In the genomic region with DNA sequence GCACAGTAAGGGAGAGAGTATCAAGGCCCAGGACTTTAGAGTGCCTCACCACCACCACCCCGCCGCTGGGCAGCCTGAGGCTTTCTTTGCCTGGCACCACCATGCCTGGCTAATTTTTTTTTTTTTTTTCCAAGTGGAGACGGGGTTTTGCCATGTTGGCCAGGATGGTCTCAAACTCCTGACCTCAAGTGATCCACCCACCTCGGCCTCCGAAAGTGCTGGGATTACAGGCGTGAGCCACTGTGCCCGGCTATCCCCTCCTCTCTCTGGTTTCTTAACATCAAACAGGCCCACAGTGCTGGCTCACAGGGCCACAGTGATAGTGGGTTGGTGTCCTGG, we compare ENCODE assay signal across 6 cellular contexts. TPM values are rescaled to one million over a fixed set of nuclear protein-coding genes. Genes with fewer than 3 reads are reported as not detected.
DNase-seq lines count a peak whose midpoint lies in the region; ATAC-seq and TF ChIP-seq lines count a peak whose summit lies in the region.
"Not testable (repeated sequence)": the region's sequence is repeated elsewhere in the genome, so short reads cannot be mapped to it uniquely, and the experiment has no call there.

No MANE protein-coding gene starts in this region.

- peaks cover 89% of the 10 kb centered on the region for H3K4me1 ChIP-seq in CD4-positive, alpha-beta memory T cell (ENCODE audit: insufficient read depth, low read length)
- H3K4me1 ChIP-seq in adrenal gland (replicated peaks in 1 of 2): peaks cover 16 to 45% of the 10 kb centered on the region in 2 donors
- peaks cover 10 to 44% (median 38%) of the 10 kb centered on the region in 5 donors for H3K4me1 ChIP-seq in subcutaneous abdominal adipose tissue (ENCODE audit: control insufficient read depth in 5 of 5, insufficient read depth in 5 of 5, low read length in 5 of 5)

- not testable (repeated sequence) for H3K27me3 Mint-ChIP-seq in CD4-positive, alpha-beta memory T cell; naive B cell

- not testable (repeated sequence) for TF ChIP-seq POLR2A in adrenal gland (IDR thresholded peaks at IDR 0.05)

- POLR2A ChIA-PET in CD4-positive, alpha-beta memory T cell (lab: Charles Lee; ENCODE audit: partially characterized antibody): interaction anchor here (0.7 to 12.5 kb wide), 10 partner anchors 10 to 126 kb away, joined by 3 to 130 read pairs (median 5); a partner anchor contains a TSS
- POLR2A ChIA-PET in RWPE1 (lab: Yijun Ruan, JAX; ENCODE audit: low non-redundant PET): interaction anchor here (0.5 kb wide), 1 partner anchor 10 kb away, joined by 5 read pairs; no protein-coding TSS in a partner anchor

- 55 to 72% (median 66%) methylated on average over 7 of the region's 7 CpGs for WGBS in adrenal gland, 4 donors

- H3K4me3 ChIP-seq in CD4-positive, alpha-beta memory T cell (ENCODE audit: low read length in 2 of 2): peak overlapping the region; percentile 64 to 75
- H3K4me3 ChIP-seq in adrenal gland (peak overlapping the region in 1 of 4 donors; percentile 27), fibroblast of villous mesenchyme (ENCODE audit: low read depth, low read length) (peak overlapping the region; percentile 33), subcutaneous abdominal adipose tissue (ENCODE audit: low read depth in 1 of 5, low read length in 5 of 5) (peak overlapping the region; percentile 38 to 56 (median 54))

- H3K27ac Mint-ChIP-seq in CD4-positive, alpha-beta memory T cell: peak overlapping the region; percentile 93 to 99 (median 98)
- peak overlapping the region; percentile 94 to 99 (median 98) for H3K27ac Mint-ChIP-seq in naive B cell

- peaks cover 20% of the 10 kb centered on the region for H3K36me3 ChIP-seq in CD4-positive, alpha-beta memory T cell (ENCODE audit: insufficient read depth, low read length)
- not testable (repeated sequence) for H3K36me3 ChIP-seq in adrenal gland (replicated peaks in 1 of 2)
- H3K36me3 ChIP-seq in subcutaneous abdominal adipose tissue (ENCODE audit: control insufficient read depth in 5 of 5, insufficient read depth in 5 of 5, low read length in 5 of 5): peaks cover 0 to 17% (median 10%) of the 10 kb centered on the region in 5 donors

- H3K4me1 Mint-ChIP-seq in CD4-positive, alpha-beta memory T cell: peaks cover 32 to 77% (median 54%) of the 10 kb centered on the region in 4 donors
- peaks cover 34 to 83% (median 59%) of the 10 kb centered on the region in 3 donors for H3K4me1 Mint-ChIP-seq in naive B cell

- not testable (repeated sequence) for H3K27me3 ChIP-seq in CD4-positive, alpha-beta memory T cell (ENCODE audit: insufficient read depth, low read length); adrenal gland; subcutaneous abdominal adipose tissue (ENCODE audit: control insufficient read depth in 5 of 5, insufficient read depth in 4 of 5, low read length in 5 of 5)

- intact Hi-C loops in CD4-positive, alpha-beta memory T cell (cut with micrococcal nuclease): loop anchor here (2.0 to 5.0 kb wide), 2 partner anchors 55 to 237 kb away; a partner anchor contains a TSS
- intact Hi-C loops in adrenal gland (cut with DNase I): not testable (repeated sequence)

- peak overlapping the region; percentile 69 to 93 (median 87) for H3K4me3 Mint-ChIP-seq in CD4-positive, alpha-beta memory T cell
- peak overlapping the region; percentile 80 to 93 (median 88) for H3K4me3 Mint-ChIP-seq in naive B cell

- not testable (repeated sequence) for ATAC-seq in naive B cell (ENCODE audit: low read depth in 2 of 2)

- CTCF ChIA-PET in CD4-positive, alpha-beta memory T cell (lab: Charles Lee; ENCODE audit: partially characterized antibody); RWPE1 (lab: Yijun Ruan, JAX): not testable (repeated sequence)

- TF ChIP-seq CTCF in RWPE1 (conservative IDR thresholded peaks at IDR 0.05; ENCODE audit: low read depth); adrenal gland (IDR thresholded peaks at IDR 0.05); fibroblast of villous mesenchyme (IDR thresholded peaks at IDR 0.05; ENCODE audit: insufficient read depth, low read depth, low read length): not testable (repeated sequence)

- H3K9ac ChIP-seq in subcutaneous abdominal adipose tissue (ENCODE audit: low read length in 5 of 5): peak overlapping the region; percentile 43 to 81 (median 76)

- peaks cover 17 to 39% of the 10 kb centered on the region in 2 donors for H3K36me3 Mint-ChIP-seq in CD4-positive, alpha-beta memory T cell
- not testable (repeated sequence) for H3K36me3 Mint-ChIP-seq in naive B cell

- not testable (repeated sequence) for H3K9me3 Mint-ChIP-seq in CD4-positive, alpha-beta memory T cell; naive B cell

- DNase-seq in CD4-positive, alpha-beta memory T cell; RWPE1 (ENCODE audit: low spot score); adrenal gland; fibroblast of villous mesenchyme (ENCODE audit: low read depth); naive B cell: not testable (repeated sequence)

- not testable (repeated sequence) for H3K9me3 ChIP-seq in CD4-positive, alpha-beta memory T cell (ENCODE audit: control insufficient read depth in 1 of 2, low read length in 2 of 2); adrenal gland (replicated peaks in 1 of 3); subcutaneous abdominal adipose tissue (ENCODE audit: control insufficient read depth in 5 of 5, low read length in 5 of 5)

- peak overlapping the region; percentile 93 for H3K27ac ChIP-seq in CD4-positive, alpha-beta memory T cell (ENCODE audit: low read depth, low read length)
- H3K27ac ChIP-seq in RWPE1 (peak overlapping the region; percentile 97), adrenal gland (peak overlapping the region; percentile 37 to 94 (median 57)), subcutaneous abdominal adipose tissue (ENCODE audit: low read depth, low read length) (peak overlapping the region; percentile 98)

RNA-seq across cellular contexts. Expression of a gene that starts 5.1 kb away (rescaled TPM):
- total RNA-seq in CD4-positive, alpha-beta memory T cell: 100 to 1,000 TPM; 188 to 191 TPM
- polyA plus RNA-seq in CD4-positive, alpha-beta memory T cell: 100 to 1,000 TPM; 862 to 906 TPM
- total RNA-seq in adrenal gland (100 to 1,000 TPM in 5 of 8 donors, 10 to 100 TPM in 3; 74.3 to 353 (median 117) TPM), fibroblast of villous mesenchyme (186 and 241 TPM in 2 replicates)
- polyA plus RNA-seq in adrenal gland (10 to 100 TPM; 57.2 to 97.9 (median 90.7) TPM), naive B cell (ENCODE audit: low read depth in 6 of 6) (100 to 1,000 TPM; 434 to 595 (median 483) TPM)

RNA-seq across cellular contexts. Expression of a gene that starts 28.7 kb away (rescaled TPM):
- 10 to 100 TPM; 66.0 to 67.0 TPM for total RNA-seq in CD4-positive, alpha-beta memory T cell
- polyA plus RNA-seq in CD4-positive, alpha-beta memory T cell: 10 to 100 TPM; 21.5 to 27.7 TPM
- total RNA-seq in adrenal gland (100 to 1,000 TPM in 1 of 8 donors, 10 to 100 TPM in 7; 43.6 to 126 (median 87.2) TPM), fibroblast of villous mesenchyme (34.5 and 38.0 TPM in 2 replicates)
- polyA plus RNA-seq in adrenal gland (100 to 1,000 TPM in 1 of 3 donors, 10 to 100 TPM in 2; 87.8 to 187 (median 95.8) TPM), naive B cell (ENCODE audit: low read depth in 6 of 6) (10 to 100 TPM; 23.3 to 28.5 (median 25.7) TPM)

RNA-seq across cellular contexts. Expression of a gene that starts 29.1 kb away (rescaled TPM):
- 10 to 100 TPM; 60.0 to 61.3 TPM for total RNA-seq in CD4-positive, alpha-beta memory T cell
- polyA plus RNA-seq in CD4-positive, alpha-beta memory T cell: 100 to 1,000 TPM; 163 to 175 TPM
- total RNA-seq in adrenal gland: 100 to 1,000 TPM in 1 of 8 donors, 10 to 100 TPM in 7; 59.0 to 101 (median 76.7) TPM
- 100 to 1,000 TPM; 141 to 287 (median 208) TPM for polyA plus RNA-seq in adrenal gland
- 101 and 170 TPM in 2 replicates for total RNA-seq in fibroblast of villous mesenchyme
- 100 to 1,000 TPM; 129 to 201 (median 182) TPM for polyA plus RNA-seq in naive B cell (ENCODE audit: low read depth in 6 of 6)

RNA-seq across cellular contexts. Expression of a gene that starts 54.0 kb away (rescaled TPM):
- 10 to 100 TPM; 46.2 to 51.5 TPM for total RNA-seq in CD4-positive, alpha-beta memory T cell
- polyA plus RNA-seq in CD4-positive, alpha-beta memory T cell: 10 to 100 TPM; 49.1 to 64.2 TPM
- total RNA-seq in adrenal gland: 100 to 1,000 TPM; 118 to 156 (median 133) TPM
- 100 to 1,000 TPM; 161 to 214 (median 199) TPM for polyA plus RNA-seq in adrenal gland
- 158 and 160 TPM in 2 replicates for total RNA-seq in fibroblast of villous mesenchyme
- 100 to 1,000 TPM in 2 of 6 donors, 10 to 100 TPM in 4; 49.5 to 109 (median 91.8) TPM for polyA plus RNA-seq in naive B cell (ENCODE audit: low read depth in 6 of 6)

RNA-seq across cellular contexts. Expression of a gene that starts 58.9 kb away (rescaled TPM):
- 1 to 10 TPM; 7.4 to 7.7 TPM for total RNA-seq in CD4-positive, alpha-beta memory T cell
- polyA plus RNA-seq in CD4-positive, alpha-beta memory T cell: 1 to 10 TPM in 1 of 2 donors, under 1 TPM in 1; 1.00 to 4.0 TPM
- total RNA-seq in adrenal gland (1 to 10 TPM; 4.5 to 9.2 (median 6.4) TPM), fibroblast of villous mesenchyme (7.7 and 8.2 TPM in 2 replicates)
- polyA plus RNA-seq in adrenal gland (1 to 10 TPM; 2.5 to 6.5 (median 3.6) TPM), naive B cell (ENCODE audit: low read depth in 6 of 6) (1 to 10 TPM; 2.3 to 6.3 (median 3.5) TPM)
